8 cellular contexts compared by ENCODE assay signal in genomic region chr15:99485992-99486370, GRCh38.
A peak's percentile ranks its signal among the peaks of the same experiment; 100 is the strongest.
DNase-seq lines count a peak whose midpoint lies in the region; ATAC-seq and TF ChIP-seq lines count a peak whose summit lies in the region.

No MANE protein-coding gene starts in this region.

- DNase-seq in activated B cell treated with CpG ODN at 0.5 μM for 24 hours (no peak), right atrium auricular region (ENCODE audit: low spot score) (no peak), GDM1 (lab: John Stamatoyannopoulos, UW) (no peak), DMS 273 (lab: John Stamatoyannopoulos, UW; ENCODE audit: unreplicated experiment) (no peak)

- ATAC-seq in GM19463 (IDR thresholded peaks at IDR 0.05; ENCODE audit: unreplicated experiment) (peak; percentile 20), activated B cell treated with CpG ODN at 0.5 μM for 24 hours (ENCODE audit: low read depth) (peak; percentile 26), HG03469 (IDR thresholded peaks at IDR 0.05; ENCODE audit: unreplicated experiment) (no peak), HG02938 (IDR thresholded peaks at IDR 0.05; ENCODE audit: unreplicated experiment) (no peak)

- no peaks in the 10 kb centered on the region for H3K27me3 Mint-ChIP-seq in activated B cell treated with CpG ODN at 0.5 μM for 24 hours

- no peaks in the 10 kb centered on the region for H3K9me3 Mint-ChIP-seq in activated B cell treated with CpG ODN at 0.5 μM for 24 hours

- H3K27ac ChIP-seq in right atrium auricular region (peak overlapping the region; percentile 72 to 87), skin epidermis (peak overlapping the region in 20 of 21 experiments; percentile 10 to 87 (median 71))

- H3K27ac Mint-ChIP-seq in activated B cell treated with CpG ODN at 0.5 μM for 24 hours: peak overlapping the region; percentile 54

- H3K9me3 ChIP-seq in right atrium auricular region: no peaks in the 10 kb centered on the region

- H3K4me1 ChIP-seq in right atrium auricular region: peaks cover 0 to 27% of the 10 kb centered on the region in 2 donors

- H3K4me1 Mint-ChIP-seq in activated B cell treated with CpG ODN at 0.5 μM for 24 hours: peaks cover 25% of the 10 kb centered on the region

- intact Hi-C loops in activated B cell treated with CpG ODN at 0.5 μM for 24 hours (cut with micrococcal nuclease): loop anchor here (1.0 to 2.0 kb wide), 3 partner anchors 10 to 17 kb away; no protein-coding TSS in a partner anchor

- H3K4me3 ChIP-seq in right atrium auricular region (peak overlapping the region; percentile 23 to 49), skin epidermis (peak overlapping the region in 5 of 7 experiments; percentile 11 to 29 (median 24))

- peak overlapping the region; percentile 77 for H3K4me3 Mint-ChIP-seq in activated B cell treated with CpG ODN at 0.5 μM for 24 hours

- H3K27me3 ChIP-seq in right atrium auricular region: no peaks in the 10 kb centered on the region

- H3K36me3 ChIP-seq in right atrium auricular region: no peaks in the 10 kb centered on the region

- POLR2A ChIA-PET in activated B cell treated with CpG ODN at 0.5 μM for 24 hours (lab: Charles Lee): interaction anchor here (0.7 to 4.9 kb wide), 9 partner anchors 9 to 143 kb away, joined by 3 to 21 read pairs (median 8); partner anchors contain the start of gene MEF2A

- CTCF ChIA-PET in activated B cell treated with CpG ODN at 0.5 μM for 24 hours (lab: Charles Lee): interaction anchor here (1.1 kb wide), 1 partner anchor 9 kb away, joined by 4 read pairs; no protein-coding TSS in a partner anchor

- TF ChIP-seq CTCF in activated B cell treated with CpG ODN at 0.5 μM for 24 hours (IDR thresholded peaks at IDR 0.05) (no peak), right atrium auricular region (IDR thresholded peaks at IDR 0.05) (no peak)

- H3K36me3 Mint-ChIP-seq in activated B cell treated with CpG ODN at 0.5 μM for 24 hours (ENCODE audit: low read depth): no peaks in the 10 kb centered on the region

Comparison
In these comparisons a context has a peak if more than half of its experiments do, and no peak if none do; other contexts are left out.
1. ATAC-seq: peak in GM19463 (single experiment) and activated B cell treated with CpG ODN at 0.5 μM for 24 hours (single experiment); none in HG03469 (single experiment) and HG02938 (single experiment).